21 cellular contexts compared by ENCODE assay signal in genomic region chr5:157578079-157578780, GRCh38.
"Had no signal": no experiment of that assay in that cellular context is flagged by ENCODE, and none has a peak within 500 bp of the region (broad histone marks: within the 10 kb centered on the region; RNA-seq: fewer than 3 reads in every experiment).

No MANE protein-coding gene starts in this region.

- ATAC-seq: activated CD8-positive, alpha-beta memory T cell treated with anti-CD3 and anti-CD28 coated beads, Interleukin-2, amount 10 ng/mL, durations not matched to agents 7 days and 5 days; naive thymus-derived CD8-positive, alpha-beta T cell had no signal

- H3K27me3 ChIP-seq: adrenal gland, cardiac muscle cell, right atrium auricular region had no signal

- H3K27me3 Mint-ChIP-seq: activated CD8-positive, alpha-beta memory T cell treated with anti-CD3 and anti-CD28 coated beads, Interleukin-2, amount 10 ng/mL, durations not matched to agents 7 days and 5 days had no signal

- H3K27ac Mint-ChIP-seq: activated CD8-positive, alpha-beta memory T cell treated with anti-CD3 and anti-CD28 coated beads, Interleukin-2, amount 10 ng/mL, durations not matched to agents 7 days and 5 days; activated naive CD4-positive, alpha-beta T cell treated with anti-CD3 and anti-CD28 coated beads, Interleukin-2, amount 50 U/mL, for 24 hours; progenitor cell of endocrine pancreas had no signal

- H3K4me3 Mint-ChIP-seq: activated CD8-positive, alpha-beta memory T cell treated with anti-CD3 and anti-CD28 coated beads, Interleukin-2, amount 10 ng/mL, durations not matched to agents 7 days and 5 days; activated naive CD4-positive, alpha-beta T cell treated with anti-CD3 and anti-CD28 coated beads, Interleukin-2, amount 50 U/mL, for 24 hours; naive thymus-derived CD8-positive, alpha-beta T cell had no signal

- H3K36me3 ChIP-seq: adrenal gland, cardiac muscle cell, right atrium auricular region, suprapubic skin, upper lobe of left lung had no signal

- H3K9me3 Mint-ChIP-seq: activated naive CD4-positive, alpha-beta T cell treated with anti-CD3 and anti-CD28 coated beads, Interleukin-2, amount 50 U/mL, for 24 hours; naive thymus-derived CD8-positive, alpha-beta T cell had no signal

- H3K27ac ChIP-seq: adrenal gland, cardiac muscle cell, right atrium auricular region, skin epidermis, suprapubic skin, upper lobe of left lung had no signal

- DNase-seq: activated CD4-positive, alpha-beta T cell treated with anti-CD3 and anti-CD28 coated beads, Interleukin-2, amount 50 U/mL, for 48 hours; activated CD4-positive, CD25-positive, alpha-beta regulatory T cell treated with anti-CD3 and anti-CD28 coated beads, Interleukin-2, amount 50 U/mL, for 72 hours; activated CD8-positive, alpha-beta memory T cell treated with anti-CD3 and anti-CD28 coated beads, Interleukin-2, amount 10 ng/mL, durations not matched to agents 7 days and 5 days; activated effector memory CD4-positive, alpha-beta T cell treated with Interleukin-2 at 50 U/mL for 16 hours; activated T-cell treated with anti-CD3 and anti-CD28 coated beads, Interleukin-2, amount 50 U/mL, for 1 hour; adrenal gland; islet precursor cell; naive thymus-derived CD8-positive, alpha-beta T cell; occipital lobe; stimulated activated CD4-positive, alpha-beta T cell treated with anti-CD3 and anti-CD28 coated beads, Interleukin-15, amount 100 ng/mL, for 24 hours; stimulated activated CD4-positive, alpha-beta T cell treated with anti-CD3 and anti-CD28 coated beads, Interleukin-4, amount 100 ng/mL, for 1 hour; stimulated activated naive CD4-positive, alpha-beta T cell treated with Interleukin-2 at 50 U/mL for 16 hours; T1000; upper lobe of left lung had no signal

- H3K9me3 ChIP-seq: adrenal gland, right atrium auricular region, suprapubic skin, upper lobe of left lung had no signal

- H3K36me3 Mint-ChIP-seq: activated naive CD4-positive, alpha-beta T cell treated with anti-CD3 and anti-CD28 coated beads, Interleukin-2, amount 50 U/mL, for 24 hours had no signal

- H3K4me3 ChIP-seq: adrenal gland, cardiac muscle cell, lung, right atrium auricular region, skin epidermis, suprapubic skin, upper lobe of left lung had no signal
